In the genomic region with DNA sequence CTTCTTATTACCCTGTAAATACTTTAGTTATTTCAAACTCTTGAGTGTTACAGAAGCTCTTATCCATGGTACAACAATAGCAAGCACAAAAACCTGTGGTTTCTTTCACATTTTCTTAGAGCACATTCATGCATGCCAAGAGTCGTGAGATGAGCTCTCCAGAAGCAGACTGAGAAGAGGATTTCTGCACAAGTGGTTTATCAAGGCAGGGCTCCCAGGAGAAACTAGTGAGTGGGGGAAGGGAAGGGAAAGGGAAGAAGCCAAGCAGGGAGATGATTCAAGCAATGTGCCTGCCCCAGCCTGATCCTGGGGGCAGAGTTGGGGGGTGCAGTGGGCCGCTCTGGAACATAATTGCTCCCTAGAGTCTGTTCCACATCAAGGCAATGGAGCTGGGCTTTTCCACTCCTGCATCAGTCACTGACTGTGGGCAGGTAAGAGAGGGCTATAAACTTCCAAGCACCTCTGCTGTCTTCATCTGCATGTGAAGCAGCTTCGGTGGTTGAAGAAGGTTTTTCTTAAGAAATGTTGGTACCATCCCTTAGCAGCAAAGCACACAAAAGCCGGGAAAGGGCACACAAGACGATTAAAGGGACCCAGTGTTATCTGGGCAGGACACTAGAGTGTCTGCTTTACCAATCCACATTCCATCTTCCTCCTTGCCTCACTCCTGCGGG, we compare ENCODE assay signal across 15 cellular contexts.
DNase-seq lines count a peak whose midpoint lies in the region; ATAC-seq and TF ChIP-seq lines count a peak whose summit lies in the region.
"Had no signal": no experiment of that assay in that cellular context is flagged by ENCODE, and none has a peak within 500 bp of the region (broad histone marks: within the 10 kb centered on the region; RNA-seq: fewer than 3 reads in every experiment).

No MANE protein-coding gene starts in this region.

- no peak overlapping the region for H3K4me3 Mint-ChIP-seq in stimulated activated memory B cell treated with anti-CD40 and anti-IgM and Interleukin-4, amounts not matched to agents 10 μg/mL and 1 μg/mL and 100 μg/mL, for 72 hours
- H3K4me3 Mint-ChIP-seq: activated T-cell treated with anti-CD3 and anti-CD28 coated beads, Interleukin-2, amount 50 U/mL, for 24 hours had no signal

- H3K36me3 ChIP-seq in SJSA1: no peaks in the 10 kb centered on the region

- no peak for TF ChIP-seq CTCF in fibroblast of villous mesenchyme (IDR thresholded peaks at IDR 0.05; ENCODE audit: insufficient read depth, low read depth, low read length)

- no peaks in the 10 kb centered on the region for H3K27me3 ChIP-seq in SJSA1 (replicated peaks)

- H3K4me1 ChIP-seq in SJSA1 (replicated peaks): peaks cover 23% of the 10 kb centered on the region

- no peak overlapping the region for H3K27ac Mint-ChIP-seq in stimulated activated memory B cell treated with anti-CD40 and anti-IgM and Interleukin-4, amounts not matched to agents 10 μg/mL and 1 μg/mL and 100 μg/mL, for 72 hours
- H3K27ac Mint-ChIP-seq: activated T-cell treated with anti-CD3 and anti-CD28 coated beads, Interleukin-2, amount 50 U/mL, for 24 hours; progenitor cell of endocrine pancreas had no signal

- DNase-seq in EH (ENCODE audit: low read depth): peak; percentile 95
- peak; percentile 47 to 59 for DNase-seq in SJSA1 (ENCODE audit: low read depth in 1 of 2, low spot score in 2 of 2)
- DNase-seq in fibroblast of villous mesenchyme (ENCODE audit: low read depth): peak; percentile 44
- DNase-seq in retina: peak; percentile 13
- DNase-seq in cerebellum (ENCODE audit: low spot score): no peak
- DNase-seq: activated T-cell treated with anti-CD3 and anti-CD28 coated beads, Interleukin-2, amount 50 U/mL, for 24 hours; KG1; NCI-H1930; stimulated activated CD4-positive, alpha-beta T cell treated with anti-CD3 and anti-CD28 coated beads, Interleukin-2, amount 100 ng/mL, for 48 hours; stimulated activated naive CD8-positive, alpha-beta T cell treated with anti-CD3 and anti-CD28 coated beads, Interleukin-15, Interleukin-2, amounts not matched to agents 100 U/mL and 50 U/mL, for 24 hours had no signal

- H3K4me1 Mint-ChIP-seq in stimulated activated memory B cell treated with anti-CD40 and anti-IgM and Interleukin-4, amounts not matched to agents 10 μg/mL and 1 μg/mL and 100 μg/mL, for 72 hours: no peaks in the 10 kb centered on the region

- H3K9me3 Mint-ChIP-seq in stimulated activated memory B cell treated with anti-CD40 and anti-IgM and Interleukin-4, amounts not matched to agents 10 μg/mL and 1 μg/mL and 100 μg/mL, for 72 hours: peaks cover 3% of the 10 kb centered on the region
- H3K9me3 Mint-ChIP-seq: activated T-cell treated with anti-CD3 and anti-CD28 coated beads, Interleukin-2, amount 50 U/mL, for 24 hours had no signal

- H3K4me3 ChIP-seq in SJSA1: no peak overlapping the region
- H3K4me3 ChIP-seq in fibroblast of villous mesenchyme (ENCODE audit: low read depth, low read length): no peak overlapping the region
- H3K4me3 ChIP-seq: SK-N-MC had no signal

- no peak overlapping the region for H3K27ac ChIP-seq in SJSA1
- H3K27ac ChIP-seq: SK-N-MC had no signal

- no peaks in the 10 kb centered on the region for H3K36me3 Mint-ChIP-seq in stimulated activated memory B cell treated with anti-CD40 and anti-IgM and Interleukin-4, amounts not matched to agents 10 μg/mL and 1 μg/mL and 100 μg/mL, for 72 hours

- no peaks in the 10 kb centered on the region for H3K27me3 Mint-ChIP-seq in stimulated activated memory B cell treated with anti-CD40 and anti-IgM and Interleukin-4, amounts not matched to agents 10 μg/mL and 1 μg/mL and 100 μg/mL, for 72 hours
- H3K27me3 Mint-ChIP-seq: activated T-cell treated with anti-CD3 and anti-CD28 coated beads, Interleukin-2, amount 50 U/mL, for 24 hours; progenitor cell of endocrine pancreas had no signal

- H3K9me3 ChIP-seq in SJSA1 (replicated peaks): no peaks in the 10 kb centered on the region

- no peak for ATAC-seq in stimulated activated memory B cell treated with anti-CD40 and anti-IgM and Interleukin-4, amounts not matched to agents 10 μg/mL and 1 μg/mL and 100 μg/mL, for 72 hours
- ATAC-seq in GM21381 (IDR thresholded peaks at IDR 0.05; ENCODE audit: unreplicated experiment) (no peak), HG02852 (IDR thresholded peaks at IDR 0.05; ENCODE audit: unreplicated experiment) (no peak)
- ATAC-seq: stimulated activated naive CD8-positive, alpha-beta T cell treated with anti-CD3 and anti-CD28 coated beads, Interleukin-15, Interleukin-2, amounts not matched to agents 100 U/mL and 50 U/mL, for 24 hours had no signal
